ENCODE assay signal across 21 cellular contexts in genomic region chr9:88976888-88977257, GRCh38. TPM values are rescaled to one million over a fixed set of nuclear protein-coding genes. Genes with fewer than 3 reads are reported as not detected.
"Had no signal": no experiment of that assay in that cellular context is flagged by ENCODE, and none has a peak within 500 bp of the region (broad histone marks: within the 10 kb centered on the region; RNA-seq: fewer than 3 reads in every experiment).

No MANE protein-coding gene starts in this region.

- H3K27ac Mint-ChIP-seq: activated CD4-positive, alpha-beta T cell treated with anti-CD3 and anti-CD28 coated beads, Interleukin-2, amount 10 ng/mL, durations not matched to agents 7 days and 5 days; activated CD8-positive, alpha-beta T cell treated with anti-CD3 and anti-CD28 coated beads, Interleukin-2, amount 10 ng/mL, durations not matched to agents 7 days and 5 days; activated naive CD4-positive, alpha-beta T cell treated with anti-CD3 and anti-CD28 coated beads, Interleukin-2, amount 50 U/mL, for 24 hours; memory B cell; nephron; stimulated activated effector memory CD8-positive, alpha-beta T cell treated with anti-CD3 and anti-CD28 coated beads, Interleukin-12 subunit alpha, Interleukin-12 subunit beta, amount 100 ng/mL, for 72 hours; WTC11 had no signal

- H3K27ac ChIP-seq: breast epithelium, colonic mucosa, epithelial cell of prostate, heart right ventricle, right lobe of liver, skin epidermis, testis, vagina had no signal

- DNase-seq: activated CD4-positive, alpha-beta T cell treated with anti-CD3 and anti-CD28 coated beads, Interleukin-2, amount 10 ng/mL, durations not matched to agents 7 days and 5 days; activated CD8-positive, alpha-beta T cell treated with anti-CD3 and anti-CD28 coated beads, Interleukin-2, amount 10 ng/mL, durations not matched to agents 7 days and 5 days; activated gamma-delta T cell treated with Interleukin-2 at 50 U/mL for 16 hours; colonic mucosa; heart right ventricle; islet precursor cell; left cardiac atrium; stimulated activated CD4-positive, alpha-beta T cell treated with anti-CD3 and anti-CD28 coated beads, Interleukin-1b, Interleukin-23, amount 100 ng/mL, for 48 hours; T1000; testis; trophoblast cell had no signal

- H3K9me3 Mint-ChIP-seq: activated CD4-positive, alpha-beta T cell treated with anti-CD3 and anti-CD28 coated beads, Interleukin-2, amount 10 ng/mL, durations not matched to agents 7 days and 5 days; activated naive CD4-positive, alpha-beta T cell treated with anti-CD3 and anti-CD28 coated beads, Interleukin-2, amount 50 U/mL, for 24 hours; memory B cell; stimulated activated effector memory CD8-positive, alpha-beta T cell treated with anti-CD3 and anti-CD28 coated beads, Interleukin-12 subunit alpha, Interleukin-12 subunit beta, amount 100 ng/mL, for 72 hours had no signal

- H3K36me3 ChIP-seq: breast epithelium, colonic mucosa, heart right ventricle, right lobe of liver, vagina had no signal

- H3K4me1 Mint-ChIP-seq: activated CD4-positive, alpha-beta T cell treated with anti-CD3 and anti-CD28 coated beads, Interleukin-2, amount 10 ng/mL, durations not matched to agents 7 days and 5 days; memory B cell; nephron; stimulated activated effector memory CD8-positive, alpha-beta T cell treated with anti-CD3 and anti-CD28 coated beads, Interleukin-12 subunit alpha, Interleukin-12 subunit beta, amount 100 ng/mL, for 72 hours had no signal

- H3K27me3 ChIP-seq: breast epithelium, colonic mucosa, heart right ventricle, right lobe of liver, testis, vagina had no signal

- H3K36me3 Mint-ChIP-seq: activated naive CD4-positive, alpha-beta T cell treated with anti-CD3 and anti-CD28 coated beads, Interleukin-2, amount 50 U/mL, for 24 hours; memory B cell; stimulated activated effector memory CD8-positive, alpha-beta T cell treated with anti-CD3 and anti-CD28 coated beads, Interleukin-12 subunit alpha, Interleukin-12 subunit beta, amount 100 ng/mL, for 72 hours had no signal

- H3K4me1 ChIP-seq: breast epithelium, colonic mucosa, right lobe of liver, testis had no signal

- H3K4me3 ChIP-seq: breast epithelium, colonic mucosa, heart right ventricle, right lobe of liver, skin epidermis, testis, vagina had no signal

- H3K9me3 ChIP-seq: colonic mucosa, right lobe of liver, testis, vagina had no signal

- ATAC-seq: activated CD8-positive, alpha-beta T cell treated with anti-CD3 and anti-CD28 coated beads, Interleukin-2, amount 10 ng/mL, durations not matched to agents 7 days and 5 days; heart right ventricle; left cardiac atrium; right lobe of liver; stimulated activated effector memory CD8-positive, alpha-beta T cell treated with anti-CD3 and anti-CD28 coated beads, Interleukin-12 subunit alpha, Interleukin-12 subunit beta, amount 100 ng/mL, for 72 hours; WTC11 had no signal

- H3K4me3 Mint-ChIP-seq: activated CD4-positive, alpha-beta T cell treated with anti-CD3 and anti-CD28 coated beads, Interleukin-2, amount 10 ng/mL, durations not matched to agents 7 days and 5 days; activated CD8-positive, alpha-beta T cell treated with anti-CD3 and anti-CD28 coated beads, Interleukin-2, amount 10 ng/mL, durations not matched to agents 7 days and 5 days; activated naive CD4-positive, alpha-beta T cell treated with anti-CD3 and anti-CD28 coated beads, Interleukin-2, amount 50 U/mL, for 24 hours; memory B cell; nephron; stimulated activated effector memory CD8-positive, alpha-beta T cell treated with anti-CD3 and anti-CD28 coated beads, Interleukin-12 subunit alpha, Interleukin-12 subunit beta, amount 100 ng/mL, for 72 hours; WTC11 had no signal

RNA-seq across cellular contexts. Expression of gene S1PR3, which starts 14.4 kb away (rescaled TPM):
- total RNA-seq: activated CD8-positive, alpha-beta T cell treated with anti-CD3 and anti-CD28 coated beads, Interleukin-2, amount 10 ng/mL, durations not matched to agents 7 days and 5 days had no signal
